1 cellular context compared by ENCODE assay signal in the genomic region with DNA sequence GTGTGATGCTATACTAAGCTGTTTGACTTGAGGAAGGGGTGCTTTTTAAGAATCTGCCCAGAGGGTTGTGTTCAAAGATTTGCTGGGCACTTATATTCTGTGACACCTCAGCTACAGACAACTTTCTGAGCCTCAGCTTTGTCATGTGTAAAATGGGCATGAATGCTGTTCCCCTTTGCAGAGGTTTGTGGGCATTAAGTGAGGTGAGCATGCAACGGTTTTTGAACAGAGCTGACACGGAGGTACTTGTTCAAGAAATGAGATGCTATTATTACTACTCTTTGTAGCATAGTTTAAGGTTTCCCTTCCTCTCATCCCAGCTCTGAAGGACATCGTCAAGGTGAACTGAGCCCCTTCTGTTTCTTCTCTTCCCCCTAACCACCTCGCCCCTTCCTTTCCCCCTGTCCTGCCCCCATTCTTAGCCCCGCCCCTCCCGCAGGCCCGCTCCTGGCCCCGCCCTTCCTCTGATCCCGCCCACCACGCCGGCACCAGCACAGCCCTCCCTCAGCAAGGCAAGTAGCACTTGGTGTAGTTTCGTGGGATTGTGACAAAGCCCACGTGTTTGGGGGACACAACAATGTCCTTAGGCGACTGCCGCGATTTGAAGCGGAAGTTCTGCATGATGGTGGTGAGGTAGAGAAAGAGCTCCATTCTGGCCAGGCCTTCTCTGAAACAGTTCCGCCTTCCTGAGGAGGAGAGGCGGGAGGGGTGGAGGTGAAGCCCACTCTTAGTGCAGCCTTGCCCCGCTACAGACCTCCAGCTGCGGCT.
TF ChIP-seq lines count a peak whose summit lies in the region.

No MANE protein-coding gene starts in this region.

TF ChIP-seq in HCT116, 20 proteins besides CTCF, POLR2A, EP300 and RAD21 (continued from another document):
- TF ChIP-seq, protein P1, sequence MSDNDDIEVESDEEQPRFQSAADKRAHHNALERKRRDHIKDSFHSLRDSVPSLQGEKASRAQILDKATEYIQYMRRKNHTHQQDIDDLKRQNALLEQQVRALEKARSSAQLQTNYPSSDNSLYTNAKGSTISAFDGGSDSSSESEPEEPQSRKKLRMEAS (IDR thresholded peaks at IDR 0.05) = no peak
